In genomic region chr5:43110606-43111170, GRCh38 we compare ENCODE assay signal across 8 cellular contexts. TPM values are rescaled to one million over a fixed set of nuclear protein-coding genes. Genes with fewer than 3 reads are reported as not detected.
DNase-seq lines count a peak whose midpoint lies in the region; ATAC-seq, FAIRE-seq and TF ChIP-seq lines count a peak whose summit lies in the region.

No MANE protein-coding gene starts in this region.

- H3K4ac ChIP-seq in mesenchymal stem cell (ENCODE audit: low read depth in 1 of 2, low read length in 2 of 2), result no peak overlapping the region

- H3K27ac ChIP-seq in OCI-LY7 (ENCODE audit: low read depth, low read length, poor library complexity, severe bottlenecking), result no peak overlapping the region
- H3K27ac ChIP-seq in K562 (ENCODE audit: extremely low read depth, low read depth, low read length), result no peak overlapping the region
- no peak overlapping the region for H3K27ac ChIP-seq in mesenchymal stem cell (ENCODE audit: low read length, poor library complexity, severe bottlenecking)
- H3K27ac ChIP-seq in heart left ventricle, result no peak overlapping the region

- no peak overlapping the region for H3K4me3 ChIP-seq in OCI-LY7 (ENCODE audit: low read depth, low read length, poor library complexity, severe bottlenecking)
- H3K4me3 ChIP-seq in K562, result no peak overlapping the region
- H3K4me3 ChIP-seq in mesenchymal stem cell (ENCODE audit: insufficient read depth in 1 of 2, low read depth in 1 of 2, low read length in 2 of 2), result no peak overlapping the region
- no peak overlapping the region for H3K4me3 ChIP-seq in heart left ventricle

- H2BK5ac ChIP-seq in mesenchymal stem cell (ENCODE audit: low read depth, low read length, poor library complexity, severe bottlenecking), result no peak overlapping the region

- H2AFZ ChIP-seq in OCI-LY7 (ENCODE audit: low read length), result no peak overlapping the region
- H2AFZ ChIP-seq in K562 (ENCODE audit: low read depth, low read length), result peak overlapping the region; percentile 66
- H2AFZ ChIP-seq in mesenchymal stem cell (ENCODE audit: low read depth, low read length), result no peak overlapping the region

- intact Hi-C loops in OCI-LY7 (cut with micrococcal nuclease; ENCODE audit: unreplicated experiment), result no loop called here
- intact Hi-C loops in K562 (cut with micrococcal nuclease), result no loop called here
- intact Hi-C loops in heart left ventricle (cut with DNase I), result no loop called here

- in situ Hi-C loops in K562 (cut with MboI), result no loop called here

- TF ChIP-seq CTCF in OCI-LY7 (conservative IDR thresholded peaks at IDR 0.05; ENCODE audit: low read length), result peak; percentile 71
- peak; percentile 61 to 80 (median 76) for TF ChIP-seq CTCF in K562 (IDR thresholded peaks at IDR 0.05 in 2 of 3, conservative IDR thresholded peaks at IDR 0.05 in 1 of 3; ENCODE audit: insufficient read depth in 2 of 3, low read depth in 1 of 3, low read length in 3 of 3)
- TF ChIP-seq CTCF in heart left ventricle (IDR thresholded peaks at IDR 0.05), result peak in 1 of 12 donors; percentile 9

- H3K9ac ChIP-seq in K562 (ENCODE audit: insufficient read depth in 1 of 2, low read depth in 2 of 2, low read length in 2 of 2), result no peak overlapping the region
- no peak overlapping the region for H3K9ac ChIP-seq in mesenchymal stem cell (ENCODE audit: low read length)

- POLR2A ChIA-PET in OCI-LY7 (lab: Charles Lee) (interaction anchor here (0.5 to 1.2 kb wide), 5 partner anchors 10 to 473 kb away, joined by 3 to 4 read pairs (median 3); partner anchors contain the start of gene ZNF131), K562 (lab: Yijun Ruan, JAX) (interaction anchor here (3.2 kb wide), 1 partner anchor 10 kb away, joined by 17 read pairs; the partner anchor contains the start of gene ZNF131)

- H2BK120ac ChIP-seq in mesenchymal stem cell (ENCODE audit: low read depth, low read length), result no peak overlapping the region

- TF ChIP-seq POLR2A in K562 (conservative IDR thresholded peaks at IDR 0.05) (no peak), heart left ventricle (IDR thresholded peaks at IDR 0.05) (no peak)

- no peak overlapping the region for H3K23ac ChIP-seq in mesenchymal stem cell (ENCODE audit: low read length in 2 of 2)

- no peak overlapping the region for H4K8ac ChIP-seq in mesenchymal stem cell (ENCODE audit: low read length)

- no peak overlapping the region for H4K91ac ChIP-seq in mesenchymal stem cell (ENCODE audit: low read length)

- DNase-seq in NCI-H2081 (lab: John Stamatoyannopoulos, UW), result peak; percentile 6 to 53
- no peak for DNase-seq in NCI-H2081 treated with DMSO at 0.1 percent for 48 hours (lab: John Stamatoyannopoulos, UW)
- peak; percentile 41 for DNase-seq in OCI-LY7 (ENCODE audit: low spot score)
- DNase-seq in K562 (ENCODE audit: extremely low read depth in 1 of 4, low spot score in 3 of 4), result peak; percentile 35 to 63 (median 40)
- peak; percentile 41 for DNase-seq in stimulated activated CD4-positive, alpha-beta T cell treated with anti-CD3 and anti-CD28 coated beads, Interleukin-2, amount 100 ng/mL, for 24 hours
- no peak for DNase-seq in EL
- no peak for DNase-seq in mesenchymal stem cell
- no peak for DNase-seq in heart left ventricle

- H3K27me3 ChIP-seq in K562 (ENCODE audit: control insufficient read depth in 2 of 2, insufficient read depth in 2 of 2, low read length in 2 of 2) (no peaks in the 10 kb centered on the region), mesenchymal stem cell (ENCODE audit: control insufficient read depth in 1 of 2, insufficient read depth in 1 of 2, low read length in 2 of 2) (no peaks in the 10 kb centered on the region), heart left ventricle (no peaks in the 10 kb centered on the region)

- no peaks in the 10 kb centered on the region for H3K79me2 ChIP-seq in OCI-LY7 (ENCODE audit: insufficient read depth, low read depth, low read length)
- no peaks in the 10 kb centered on the region for H3K79me2 ChIP-seq in K562 (ENCODE audit: control insufficient read depth, insufficient read depth, low read length)

- BruUV-seq in OCI-LY7 (replicated peaks; lab: Mats Ljungman, UMichigan), result no TSS peak
- BruUV-seq in K562 (replicated peaks; lab: Mats Ljungman, UMichigan), result no TSS peak

- H3K4me2 ChIP-seq in OCI-LY7 (ENCODE audit: low read length) (no peak overlapping the region), K562 (ENCODE audit: insufficient read depth, low read length) (no peak overlapping the region), mesenchymal stem cell (ENCODE audit: low read length, poor library complexity, severe bottlenecking) (no peak overlapping the region)

- no peaks in the 10 kb centered on the region for H3K9me3 ChIP-seq in OCI-LY7 (ENCODE audit: low read length)
- no peaks in the 10 kb centered on the region for H3K9me3 ChIP-seq in K562 (replicated peaks; ENCODE audit: control insufficient read depth, insufficient read depth, low read depth, low read length)
- no peaks in the 10 kb centered on the region for H3K9me3 ChIP-seq in mesenchymal stem cell (ENCODE audit: control insufficient read depth, low read length)
- no peaks in the 10 kb centered on the region for H3K9me3 ChIP-seq in heart left ventricle

- no peak overlapping the region for H3K18ac ChIP-seq in mesenchymal stem cell (ENCODE audit: low read depth in 1 of 2, low read length in 2 of 2)

- H2AK5ac ChIP-seq in mesenchymal stem cell (ENCODE audit: low read length, severe bottlenecking), result no peak overlapping the region

- H3K79me1 ChIP-seq in mesenchymal stem cell (replicated peaks; ENCODE audit: low read length, poor library complexity, severe bottlenecking), result no peaks in the 10 kb centered on the region

- H3K9me1 ChIP-seq in K562 (ENCODE audit: control insufficient read depth, insufficient read depth, low read length), result no peaks in the 10 kb centered on the region

- H4K20me1 ChIP-seq in OCI-LY7 (ENCODE audit: insufficient read depth, low read length) (no peaks in the 10 kb centered on the region), K562 (replicated peaks; ENCODE audit: control insufficient read depth, insufficient read depth, low read length) (no peaks in the 10 kb centered on the region)

- H2BK15ac ChIP-seq in mesenchymal stem cell (ENCODE audit: low read depth, poor library complexity, severe bottlenecking), result no peak overlapping the region

- H3K14ac ChIP-seq in mesenchymal stem cell (ENCODE audit: low read length in 2 of 2), result no peak overlapping the region

- peak; percentile 95 for ATAC-seq in K562
- no peak for ATAC-seq in heart left ventricle

- H3K36me3 ChIP-seq in OCI-LY7 (ENCODE audit: insufficient read depth, low read length) (no peaks in the 10 kb centered on the region), K562 (ENCODE audit: control insufficient read depth, insufficient read depth, low read length) (no peaks in the 10 kb centered on the region), mesenchymal stem cell (ENCODE audit: control insufficient read depth in 1 of 2, insufficient read depth in 2 of 2, low read depth in 1 of 2, low read length in 2 of 2) (no peaks in the 10 kb centered on the region), heart left ventricle (no peaks in the 10 kb centered on the region)

- peak in 1 of 2 experiments; percentile 35; a peak in 2 of 4 replicates for TF ChIP-seq RAD21 in K562 (CRISPR knock-in tag; conservative IDR thresholded peaks at IDR 0.05 in 1 of 2, IDR thresholded peaks at IDR 0.05 in 1 of 2)

- H3K9me2 ChIP-seq in OCI-LY7 (ENCODE audit: insufficient read depth, low read length), result no peaks in the 10 kb centered on the region

- WGBS in K562 (ENCODE audit: insufficient coverage, low coverage, missing lambda C conversion rate), result 31% methylated on average over 5 of the region's 5 CpGs
- WGBS in mesenchymal stem cell, result 68% methylated on average over 3 of the region's 5 CpGs
- WGBS in heart left ventricle, 4 donors, result 71 to 86% (median 78%) methylated on average over 5 of the region's 5 CpGs

- TF ChIP-seq EP300 in K562 (IDR thresholded peaks at IDR 0.05; ENCODE audit: low read length), result no peak

- peak; percentile 87 for FAIRE-seq in K562 (lab: Jason Lieb, UNC)

- CTCF ChIA-PET in OCI-LY7 (lab: Charles Lee; ENCODE audit: unreplicated experiment), result interaction anchor here (0.8 kb wide), 1 partner anchor 11 kb away, joined by 3 read pairs; no protein-coding TSS in a partner anchor
- CTCF ChIA-PET in K562 (lab: Yijun Ruan, JAX; ENCODE audit: low intra/inter-chr PET ratio), result no interaction called here

- H2BK12ac ChIP-seq in mesenchymal stem cell (ENCODE audit: low read length in 2 of 2), result no peak overlapping the region

- H3K4me1 ChIP-seq in OCI-LY7 (ENCODE audit: insufficient read depth, low read length, poor library complexity, severe bottlenecking) (peaks cover 4% of the 10 kb centered on the region), K562 (replicated peaks in 1 of 2; ENCODE audit: control insufficient read depth in 2 of 2, insufficient read depth in 2 of 2, low read length in 2 of 2) (peaks cover 0 to 3% of the 10 kb centered on the region in 2 experiments; a peak in 1 of 5 replicates), mesenchymal stem cell (ENCODE audit: control insufficient read depth, insufficient read depth, low read depth, low read length) (peaks cover 1% of the 10 kb centered on the region), heart left ventricle (peaks cover 0 to 5% (median 2%) of the 10 kb centered on the region in 12 donors)

TF ChIP-seq in K562, 482 proteins besides CTCF, POLR2A, EP300 and RAD21 (continues in another document):
- no peak for TF ChIP-seq MTA2 (IDR thresholded peaks at IDR 0.05; ENCODE audit: low read depth)

RNA-seq across cellular contexts. Expression of gene ZNF131, which starts 10.0 kb away (rescaled TPM):
- total RNA-seq in OCI-LY7 (2014; rRNA removed; shearing (Covaris generic)), result 59.0 and 61.0 TPM in 2 replicates
- total RNA-seq in OCI-LY7 (2022) (59.4 and 62.9 TPM in 2 replicates), K562 (2014; rRNA removed) (40.8 and 51.1 TPM in 2 replicates), K562 (2014; rRNA removed; fragmentation: Illumina TruSeq; extraction: Trizol) (81.9 and 86.7 TPM in 2 replicates), K562 (2015; rRNA removed; fragmentation: Illumina TruSeq; extraction: Trizol) (81.7 and 87.0 TPM in 2 replicates), K562 (2021) (46.6 and 48.1 TPM in 2 replicates), heart left ventricle (10 to 100 TPM; 10.9 to 21.6 (median 13.3) TPM)
- 95.8 and 263 TPM in 2 replicates for total RNA-seq in K562 (2011; cell fraction: chromatin; rRNA removed; ENCODE audit: low replicate concordance)
- total RNA-seq in K562 (2011; cell fraction: nucleolus; rRNA removed), result 66.7 and 82.6 TPM in 2 replicates
- 118 and 141 TPM in 2 replicates for total RNA-seq in K562 (2011; cell fraction: nucleoplasm; rRNA removed)
- polyA plus RNA-seq in K562 (2011; rRNA removed) (63.3 and 73.0 TPM in 2 replicates), K562 (2014; fragmentation: Illumina TruSeq; extraction: Trizol) (55.8 and 71.9 TPM in 2 replicates), K562 (2014; fragmentation: Nextera tagmentation; extraction: Ambion mirVana) (10 to 100 TPM; 28.5 to 31.7 TPM), K562 (2014; rRNA removed) (51.6 and 55.4 TPM in 2 replicates), heart left ventricle (10 to 100 TPM; 14.1 to 18.5 TPM)
- 15.7 and 23.6 TPM in 2 replicates for polyA plus RNA-seq in K562 (2011; cell fraction: cytosol; rRNA removed)
- polyA plus RNA-seq in K562 (2011; cell fraction: nucleus; rRNA removed), result 53.2 and 74.4 TPM in 2 replicates
- 35.1 and 36.8 TPM in 2 replicates for polyA plus RNA-seq in K562 (2012)
- polyA minus RNA-seq in K562 (2011; rRNA and poly(A)+ RNA removed), result 108 and 125 TPM in 2 replicates
- 21.7 and 31.6 TPM in 2 replicates for polyA minus RNA-seq in K562 (2011; cell fraction: cytosol; rRNA and poly(A)+ RNA removed)
- polyA minus RNA-seq in K562 (2011; cell fraction: nucleus; rRNA and poly(A)+ RNA removed), result 52.1 and 77.9 TPM in 2 replicates
- polyA plus RNA-seq in mesenchymal stem cell (2013, experiment 1 of 2), result 27.1 TPM
- 24.9 TPM for polyA plus RNA-seq in mesenchymal stem cell (2013, experiment 2 of 2)

Comparison
In these comparisons a context has a peak if more than half of its experiments do, and no peak if none do; other contexts are left out.
1. DNase-seq: peak in NCI-H2081 (2 of 2), OCI-LY7 (single experiment), K562 (4 of 4) and stimulated activated CD4-positive, alpha-beta T cell treated with anti-CD3 and anti-CD28 coated beads, Interleukin-2, amount 100 ng/mL, for 24 hours (2 of 2); none in NCI-H2081 treated with DMSO at 0.1 percent for 48 hours (single experiment), EL (single experiment), mesenchymal stem cell (single experiment) and heart left ventricle (0 of 5).